Comparison of ENCODE assay signal across 15 cellular contexts in genomic region chr5:150632305-150633160, GRCh38. TPM values are rescaled to one million over a fixed set of nuclear protein-coding genes. Genes with fewer than 3 reads are reported as not detected.
DNase-seq lines count a peak whose midpoint lies in the region; ATAC-seq, FAIRE-seq and TF ChIP-seq lines count a peak whose summit lies in the region.
"Had no signal": no experiment of that assay in that cellular context is flagged by ENCODE, and none has a peak within 500 bp of the region (broad histone marks: within the 10 kb centered on the region; RNA-seq: fewer than 3 reads in every experiment).

No MANE protein-coding gene starts in this region.

- H3K4me3 ChIP-seq in sigmoid colon (no peak overlapping the region), GM23338 (no peak overlapping the region)
- H3K4me3 ChIP-seq: breast epithelium had no signal

- H3K27ac ChIP-seq in RWPE1 (peak overlapping the region; percentile 13), sigmoid colon (peak overlapping the region; percentile 14 to 52 (median 25)), GM23338 (ENCODE audit: low read depth) (no peak overlapping the region)

- WGBS in sigmoid colon, 2 donors, result 74% methylated on average over 10 of the region's 10 CpGs

- no peaks in the 10 kb centered on the region for H4K20me1 ChIP-seq in GM23338 (replicated peaks; ENCODE audit: insufficient read depth)

- H3K4me2 ChIP-seq in GM23338, result no peak overlapping the region

- CTCF ChIA-PET in RWPE1 (lab: Yijun Ruan, JAX), result interaction anchor here (0.6 to 0.8 kb wide), 2 partner anchors 24 to 470 kb away, joined by 3 read pairs; no protein-coding TSS in a partner anchor

- FAIRE-seq in H54 (lab: Jason Lieb, UNC), result no peak

- H3K4me1 Mint-ChIP-seq in GM23338, result no peaks in the 10 kb centered on the region; the same call in 1 of the 3 replicates

- no peak for ATAC-seq in GM23338
- no peak for ATAC-seq in GM21528 (IDR thresholded peaks at IDR 0.05; ENCODE audit: low FRiP score, unreplicated experiment)
- ATAC-seq: naive thymus-derived CD8-positive, alpha-beta T cell had no signal

- DNase-seq in H54 (ENCODE audit: insufficient read length, low spot score) (peak; percentile 51), RWPE1 (ENCODE audit: low spot score) (no peak), fibroblast of the conjunctiva (ENCODE audit: low read depth) (peak; percentile 27), sigmoid colon (no peak), GM23338 (ENCODE audit: low spot score) (no peak), NCI-H748 (lab: John Stamatoyannopoulos, UW; ENCODE audit: unreplicated experiment) (no peak), T-helper 2 cell (no peak)
- DNase-seq: activated T-cell treated with anti-CD3 and anti-CD28 coated beads, Interleukin-2, amount 50 U/mL, for 24 hours; GDM1; naive thymus-derived CD8-positive, alpha-beta T cell; NCI-H1417; NK-92 treated with Interleukin-12 subunit alpha and Interleukin-12 subunit beta, amount 100 ng/mL, for 24 hours had no signal

- no peak overlapping the region for H3K27ac Mint-ChIP-seq in GM23338
- H3K27ac Mint-ChIP-seq: activated T-cell treated with anti-CD3 and anti-CD28 coated beads, Interleukin-2, amount 50 U/mL, for 24 hours; B cell had no signal

- no peak for TF ChIP-seq POLR2A in H54 (IDR thresholded peaks at IDR 0.05; ENCODE audit: low read depth, low read length)
- no peak for TF ChIP-seq POLR2A in sigmoid colon (IDR thresholded peaks at IDR 0.05)

- POLR2A ChIA-PET in RWPE1 (lab: Yijun Ruan, JAX; ENCODE audit: low non-redundant PET), result no interaction called here

- H3K27me3 ChIP-seq in sigmoid colon (no peaks in the 10 kb centered on the region), GM23338 (ENCODE audit: insufficient read depth) (no peaks in the 10 kb centered on the region)
- H3K27me3 ChIP-seq: breast epithelium had no signal

- H3K36me3 ChIP-seq in sigmoid colon, result no peaks in the 10 kb centered on the region
- H3K36me3 ChIP-seq in GM23338 (ENCODE audit: insufficient read depth), result no peaks in the 10 kb centered on the region
- H3K36me3 ChIP-seq: breast epithelium had no signal

- H2AFZ ChIP-seq in GM23338, result no peak overlapping the region

- TF ChIP-seq CTCF in RWPE1 (conservative IDR thresholded peaks at IDR 0.05; ENCODE audit: low read depth) (no peak), sigmoid colon (IDR thresholded peaks at IDR 0.05) (no peak), GM23338 (conservative IDR thresholded peaks at IDR 0.05; ENCODE audit: low read depth in 2 of 2) (no peak)

- peaks cover 14% of the 10 kb centered on the region for H3K27me3 Mint-ChIP-seq in GM23338 (ENCODE audit: insufficient read depth, low read depth, poor library complexity)

- no peak for TF ChIP-seq EP300 in sigmoid colon (IDR thresholded peaks at IDR 0.05)

- no peaks in the 10 kb centered on the region for H3K9me3 ChIP-seq in sigmoid colon
- H3K9me3 ChIP-seq: breast epithelium had no signal

- no peaks in the 10 kb centered on the region for H3K9me2 ChIP-seq in GM23338 (ENCODE audit: insufficient read depth)

- no peak overlapping the region for H3K4me3 Mint-ChIP-seq in GM23338
- H3K4me3 Mint-ChIP-seq: activated T-cell treated with anti-CD3 and anti-CD28 coated beads, Interleukin-2, amount 50 U/mL, for 24 hours; B cell; naive thymus-derived CD8-positive, alpha-beta T cell had no signal

- no peaks in the 10 kb centered on the region for H3F3A ChIP-seq in GM23338 (replicated peaks; ENCODE audit: low read depth)

- intact Hi-C loops in sigmoid colon (cut with DNase I), result no loop called here

- H3K4me1 ChIP-seq in sigmoid colon, result peaks cover 0 to 68% (median 37%) of the 10 kb centered on the region in 4 donors
- H3K4me1 ChIP-seq in GM23338 (ENCODE audit: insufficient read depth), result peaks cover 4% of the 10 kb centered on the region; the same call in 1 of the 2 replicates

- H3K9me3 Mint-ChIP-seq in GM23338, result no peaks in the 10 kb centered on the region
- H3K9me3 Mint-ChIP-seq: activated T-cell treated with anti-CD3 and anti-CD28 coated beads, Interleukin-2, amount 50 U/mL, for 24 hours; naive thymus-derived CD8-positive, alpha-beta T cell had no signal

- no peaks in the 10 kb centered on the region; the same call in 2 of the 3 replicates for H3K36me3 Mint-ChIP-seq in GM23338 (ENCODE audit: low read depth)

- no peaks in the 10 kb centered on the region for H3K79me2 ChIP-seq in GM23338 (replicated peaks; ENCODE audit: insufficient read depth)

TF ChIP-seq in GM23338, 12 proteins besides CTCF, POLR2A, EP300 and RAD21 (continues in another document):
- TF ChIP-seq STAT1 (IDR thresholded peaks at IDR 0.05; ENCODE audit: unreplicated experiment) (no peak), POLR2AphosphoS5 (IDR thresholded peaks at IDR 0.05; ENCODE audit: low read depth) (no peak), JUNB (IDR thresholded peaks at IDR 0.05; ENCODE audit: unreplicated experiment) (no peak), CREB1 (CRISPR knock-in tag; IDR thresholded peaks at IDR 0.05; ENCODE audit: low read depth) (no peak), NANOG (IDR thresholded peaks at IDR 0.05; ENCODE audit: borderline replicate concordance) (no peak), ZNF462 (CRISPR knock-in tag; IDR thresholded peaks at IDR 0.05) (no peak), ZNF114 (CRISPR knock-in tag; IDR thresholded peaks at IDR 0.05) (no peak), EZH2phosphoT487 (IDR thresholded peaks at IDR 0.05; ENCODE audit: unreplicated experiment) (no peak)

RNA-seq across cellular contexts. Expression of gene SYNPO, which starts 7.9 kb away (rescaled TPM):
- 10 to 100 TPM in 2 of 4 donors, 1 to 10 TPM in 2; 7.1 to 23.5 (median 11.1) TPM for total RNA-seq in sigmoid colon
- polyA plus RNA-seq in sigmoid colon (10 to 100 TPM; 18.6 to 30.1 (median 28.9) TPM), GM23338 (2016; fragmentation: Nextera tagmentation; extraction: Ambion mirVana) (0.16 and 0.38 TPM in 2 replicates)
- 1.3 and 3.0 TPM in 2 replicates for total RNA-seq in GM23338 (2014; rRNA removed; shearing (Covaris generic))
- polyA plus RNA-seq: naive thymus-derived CD8-positive, alpha-beta T cell had no signal

RNA-seq across cellular contexts. Expression of gene MYOZ3, which starts 28.5 kb away (rescaled TPM):
- under 1 TPM in 2 of 4 donors, not detected in 2; 0.33 to 0.55 TPM for total RNA-seq in sigmoid colon
- polyA plus RNA-seq in sigmoid colon (under 1 TPM; 0.16 to 0.92 (median 0.60) TPM), GM23338 (2016; fragmentation: Nextera tagmentation; extraction: Ambion mirVana) (10.9 and 12.7 TPM in 2 replicates)
- 13.8 and 26.4 TPM in 2 replicates for total RNA-seq in GM23338 (2014; rRNA removed; shearing (Covaris generic))
- total RNA-seq: B cell; naive thymus-derived CD8-positive, alpha-beta T cell had no signal

Comparison
In these comparisons a context has a peak if more than half of its experiments do, and no peak if none do; other contexts are left out.
1. DNase-seq: peak in H54 (single experiment) and fibroblast of the conjunctiva (single experiment); none in RWPE1 (single experiment), sigmoid colon (single experiment), GM23338 (single experiment), NCI-H748 (single experiment) and T-helper 2 cell (0 of 5).